24 cellular contexts compared by ENCODE assay signal in the genomic region with DNA sequence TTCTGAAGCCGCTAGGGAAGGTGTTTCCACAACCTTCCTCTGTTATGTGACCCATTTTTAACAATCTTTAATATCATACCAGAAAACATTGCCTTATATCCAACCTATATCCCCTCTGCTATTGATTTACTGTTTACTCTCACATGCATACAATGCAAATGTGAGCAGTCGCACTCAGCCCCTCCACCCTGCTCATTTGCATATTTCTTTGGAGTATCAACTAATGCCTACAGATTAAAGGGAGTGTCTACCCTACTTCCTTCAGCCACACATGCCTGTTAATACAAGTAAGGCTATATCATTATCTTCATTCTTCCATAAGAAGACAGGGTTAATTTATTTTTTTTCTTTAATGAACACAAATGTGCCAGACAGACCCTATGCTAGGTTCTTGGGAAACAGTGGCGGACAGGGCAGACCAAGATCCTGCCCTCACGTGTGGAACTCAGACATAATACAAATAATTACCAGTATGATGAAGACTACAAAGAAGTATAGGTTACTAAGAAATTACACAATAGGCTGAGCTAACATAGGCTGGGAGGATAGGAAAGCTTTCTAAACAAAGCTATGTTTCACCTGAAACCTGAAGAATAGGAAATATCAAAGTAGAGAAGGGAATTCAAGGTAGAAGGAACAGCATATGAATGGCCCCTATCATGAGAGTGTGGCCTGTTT.
DNase-seq lines count a peak whose midpoint lies in the region; ATAC-seq and TF ChIP-seq lines count a peak whose summit lies in the region.
"Had no signal": no experiment of that assay in that cellular context is flagged by ENCODE, and none has a peak within 500 bp of the region (broad histone marks: within the 10 kb centered on the region; RNA-seq: fewer than 3 reads in every experiment).

No MANE protein-coding gene starts in this region.

- H3K27ac ChIP-seq in Panc1 (ENCODE audit: low read length): peak overlapping the region; percentile 75
- no peak overlapping the region for H3K27ac ChIP-seq in coronary artery
- H3K27ac ChIP-seq: C4-2B, esophagus muscularis mucosa had no signal

- peak overlapping the region; percentile 89 to 96 for H3K27ac Mint-ChIP-seq in natural killer cell treated with Interleukin-12 subunit alpha and Interleukin-12 subunit beta and Interleukin-15 and Interleukin-18, amount 100 ng/mL, for 72 hours
- H3K27ac Mint-ChIP-seq: activated CD8-positive, alpha-beta T cell treated with anti-CD3 and anti-CD28 coated beads for 36 hours; activated naive CD8-positive, alpha-beta T cell treated with anti-CD3 and anti-CD28 coated beads, Interleukin-2, amount 10 ng/mL, durations not matched to agents 7 days and 5 days; naive thymus-derived CD4-positive, alpha-beta T cell; type B pancreatic cell had no signal

- POLR2A ChIA-PET in Panc1 (lab: Charles Lee): no interaction called here

- no TSS peak for BruUV-seq in Panc1 (replicated peaks; lab: Mats Ljungman, UMichigan)

- CTCF ChIA-PET in Panc1 (lab: Charles Lee): no interaction called here

- H3K4me3 ChIP-seq in Panc1 (ENCODE audit: low read depth in 2 of 2, low read length in 2 of 2) (no peak overlapping the region), epithelial cell of esophagus (ENCODE audit: low read length) (no peak overlapping the region), coronary artery (no peak overlapping the region)
- H3K4me3 ChIP-seq: esophagus muscularis mucosa had no signal

- peaks cover 16% of the 10 kb centered on the region for H3K9me3 Mint-ChIP-seq in natural killer cell treated with Interleukin-12 subunit alpha and Interleukin-12 subunit beta and Interleukin-15 and Interleukin-18, amount 100 ng/mL, for 72 hours

- TF ChIP-seq CTCF in Panc1 (IDR thresholded peaks at IDR 0.05) (no peak), epithelial cell of esophagus (IDR thresholded peaks at IDR 0.05; ENCODE audit: insufficient read depth, low read depth, low read length, missing control alignments) (no peak), coronary artery (IDR thresholded peaks at IDR 0.05) (no peak)

- in situ Hi-C loops in Panc1 (cut with HindIII; ENCODE audit: low pct_unique_long_range_greater_than_20kb, low sequenced_read_pairs): no loop called here

- DNase-seq in EH (ENCODE audit: low read depth) (peak; percentile 6), Panc1 (ENCODE audit: low read depth, low spot score) (no peak), epithelial cell of esophagus (ENCODE audit: low read depth) (peak; percentile 50), sciatic nerve (ENCODE audit: low spot score) (no peak), superior temporal gyrus (ENCODE audit: extremely low spot score) (no peak), NCI-H2227 (lab: John Stamatoyannopoulos, UW; ENCODE audit: unreplicated experiment) (no peak), coronary artery (ENCODE audit: low spot score) (no peak)
- DNase-seq in natural killer cell treated with Interleukin-12 subunit alpha and Interleukin-12 subunit beta and Interleukin-15 and Interleukin-18, amount 100 ng/mL, for 72 hours (ENCODE audit: low spot score): no peak
- DNase-seq: activated CD4-positive, CD25-positive, alpha-beta regulatory T cell; activated CD8-positive, alpha-beta T cell treated with anti-CD3 and anti-CD28 coated beads for 36 hours; activated naive CD8-positive, alpha-beta T cell treated with anti-CD3 and anti-CD28 coated beads, Interleukin-2, amount 10 ng/mL, durations not matched to agents 7 days and 5 days; activated T-cell treated with anti-CD3 and anti-CD28 coated beads, Interleukin-2, amount 50 U/mL, for 4 hours; dermis blood vessel endothelial cell; DMS53; glutamatergic neuron; MV-4-11; naive thymus-derived CD4-positive, alpha-beta T cell; NCI-H2029 treated with DMSO at 0.1 percent for 48 hours; NCI-H524; stimulated activated CD4-positive, alpha-beta T cell treated with anti-CD3 and anti-CD28 coated beads, Interleukin-15, amount 100 ng/mL, for 24 hours; stimulated activated naive CD4-positive, alpha-beta T cell had no signal

- peaks cover 53% of the 10 kb centered on the region for H3K36me3 Mint-ChIP-seq in natural killer cell treated with Interleukin-12 subunit alpha and Interleukin-12 subunit beta and Interleukin-15 and Interleukin-18, amount 100 ng/mL, for 72 hours

- H3K27me3 ChIP-seq in Panc1 (ENCODE audit: control insufficient read depth, insufficient read depth, low read length): no peaks in the 10 kb centered on the region
- H3K27me3 ChIP-seq: esophagus muscularis mucosa had no signal

- ATAC-seq in Panc1 (peak; percentile 56; the same call in 1 of the 2 replicates), sciatic nerve (no peak)
- ATAC-seq in natural killer cell treated with Interleukin-12 subunit alpha and Interleukin-12 subunit beta and Interleukin-15 and Interleukin-18, amount 100 ng/mL, for 72 hours: peak in 1 of 2 donors; percentile 25
- ATAC-seq: activated CD8-positive, alpha-beta T cell treated with anti-CD3 and anti-CD28 coated beads for 36 hours; activated T-cell treated with anti-CD3 and anti-CD28 coated beads, Interleukin-2, amount 50 U/mL, for 4 hours; naive thymus-derived CD4-positive, alpha-beta T cell had no signal

- H3K4me1 ChIP-seq in Panc1 (ENCODE audit: control insufficient read depth, insufficient read depth, low read length): peaks cover 10% of the 10 kb centered on the region
- H3K4me1 ChIP-seq: esophagus muscularis mucosa had no signal

- H3K36me3 ChIP-seq in Panc1 (ENCODE audit: control insufficient read depth, insufficient read depth, low read length): no peaks in the 10 kb centered on the region
- H3K36me3 ChIP-seq: esophagus muscularis mucosa had no signal

- intact Hi-C loops in Panc1 (cut with micrococcal nuclease; ENCODE audit: unreplicated experiment): no loop called here
- intact Hi-C loops in sciatic nerve (cut with DNase I): no loop called here

- peaks cover 7% of the 10 kb centered on the region; the same call in 1 of the 2 replicates for H3K9me3 ChIP-seq in Panc1 (ENCODE audit: control insufficient read depth, insufficient read depth, low read depth, low read length)
- H3K9me3 ChIP-seq: esophagus muscularis mucosa had no signal

- peak overlapping the region; percentile 43 for H3K4me3 Mint-ChIP-seq in natural killer cell treated with Interleukin-12 subunit alpha and Interleukin-12 subunit beta and Interleukin-15 and Interleukin-18, amount 100 ng/mL, for 72 hours
- H3K4me3 Mint-ChIP-seq: activated CD8-positive, alpha-beta T cell treated with anti-CD3 and anti-CD28 coated beads for 36 hours; activated naive CD8-positive, alpha-beta T cell treated with anti-CD3 and anti-CD28 coated beads, Interleukin-2, amount 10 ng/mL, durations not matched to agents 7 days and 5 days; activated T-cell treated with anti-CD3 and anti-CD28 coated beads, Interleukin-2, amount 50 U/mL, for 4 hours; naive thymus-derived CD4-positive, alpha-beta T cell; type B pancreatic cell had no signal

- H3K27me3 Mint-ChIP-seq in natural killer cell treated with Interleukin-12 subunit alpha and Interleukin-12 subunit beta and Interleukin-15 and Interleukin-18, amount 100 ng/mL, for 72 hours: no peaks in the 10 kb centered on the region
- H3K27me3 Mint-ChIP-seq: activated CD8-positive, alpha-beta T cell treated with anti-CD3 and anti-CD28 coated beads for 36 hours; activated naive CD8-positive, alpha-beta T cell treated with anti-CD3 and anti-CD28 coated beads, Interleukin-2, amount 10 ng/mL, durations not matched to agents 7 days and 5 days; naive thymus-derived CD4-positive, alpha-beta T cell; type B pancreatic cell had no signal

- peaks cover 69 to 76% of the 10 kb centered on the region in 2 donors for H3K4me1 Mint-ChIP-seq in natural killer cell treated with Interleukin-12 subunit alpha and Interleukin-12 subunit beta and Interleukin-15 and Interleukin-18, amount 100 ng/mL, for 72 hours (ENCODE audit: low read depth in 2 of 2)

Comparison
In these comparisons a context has a peak if more than half of its experiments do, and no peak if none do; other contexts are left out.
1. DNase-seq: peak in EH (single experiment) and epithelial cell of esophagus (single experiment); none in Panc1 (single experiment), natural killer cell treated with Interleukin-12 subunit alpha and Interleukin-12 subunit beta and Interleukin-15 and Interleukin-18, amount 100 ng/mL, for 72 hours (single experiment), sciatic nerve (single experiment), superior temporal gyrus (single experiment), NCI-H2227 (single experiment) and coronary artery (single experiment).